8 cellular contexts compared by ENCODE assay signal in genomic region chr1:39960461-39960958, GRCh38. TPM values are rescaled to one million over a fixed set of nuclear protein-coding genes. Genes with fewer than 3 reads are reported as not detected.
DNase-seq lines count a peak whose midpoint lies in the region; ATAC-seq and TF ChIP-seq lines count a peak whose summit lies in the region.

No MANE protein-coding gene starts in this region.

- H3K4me3 Mint-ChIP-seq in activated naive CD8-positive, alpha-beta T cell treated with anti-CD3 and anti-CD28 coated beads for 36 hours = peak overlapping the region; percentile 38
- H3K4me3 Mint-ChIP-seq in neural progenitor cell (no peak overlapping the region), GM23338 (no peak overlapping the region)

- no peaks in the 10 kb centered on the region for H3K9me3 Mint-ChIP-seq in activated naive CD8-positive, alpha-beta T cell treated with anti-CD3 and anti-CD28 coated beads for 36 hours
- H3K9me3 Mint-ChIP-seq in neural progenitor cell = no peaks in the 10 kb centered on the region
- H3K9me3 Mint-ChIP-seq in GM23338 = no peaks in the 10 kb centered on the region

- no peak for TF ChIP-seq EP300 in SK-N-SH (IDR thresholded peaks at IDR 0.05; ENCODE audit: borderline replicate concordance in 1 of 2, low read depth in 1 of 2, low read length in 1 of 2)

- TF ChIP-seq RAD21 in SK-N-SH (IDR thresholded peaks at IDR 0.05; ENCODE audit: low read length) = no peak

- H3K27me3 ChIP-seq in SK-N-SH (ENCODE audit: insufficient read depth) (no peaks in the 10 kb centered on the region), neural progenitor cell (peaks cover 27% of the 10 kb centered on the region), GM23338 (ENCODE audit: insufficient read depth) (peaks cover 7% of the 10 kb centered on the region; the same call in 1 of the 2 replicates)

- H3K27ac ChIP-seq in SK-N-SH (ENCODE audit: low read depth in 2 of 2, low read length in 1 of 2) = no peak overlapping the region
- no peak overlapping the region for H3K27ac ChIP-seq in neural progenitor cell
- H3K27ac ChIP-seq in GM23338 (ENCODE audit: low read depth) = no peak overlapping the region

- no peak overlapping the region for H3K27ac Mint-ChIP-seq in activated naive CD8-positive, alpha-beta T cell treated with anti-CD3 and anti-CD28 coated beads for 36 hours
- H3K27ac Mint-ChIP-seq in neural progenitor cell = no peak overlapping the region
- H3K27ac Mint-ChIP-seq in GM23338 = no peak overlapping the region

- H2AFZ ChIP-seq in SK-N-SH (ENCODE audit: low read depth) = no peak overlapping the region
- H2AFZ ChIP-seq in neural progenitor cell (replicated peaks) = no peak overlapping the region
- no peak overlapping the region for H2AFZ ChIP-seq in GM23338

- peaks cover 6% of the 10 kb centered on the region; the same call in 1 of the 2 replicates for H3K79me2 ChIP-seq in SK-N-SH (ENCODE audit: insufficient read depth)
- no peaks in the 10 kb centered on the region for H3K79me2 ChIP-seq in neural progenitor cell (ENCODE audit: low read depth)
- peaks cover 19% of the 10 kb centered on the region for H3K79me2 ChIP-seq in GM23338 (replicated peaks; ENCODE audit: insufficient read depth)

- POLR2A ChIA-PET in SK-N-SH (lab: Yijun Ruan, JAX) = no interaction called here

- peaks cover 27% of the 10 kb centered on the region for H3K4me1 Mint-ChIP-seq in activated naive CD8-positive, alpha-beta T cell treated with anti-CD3 and anti-CD28 coated beads for 36 hours
- peaks cover 15% of the 10 kb centered on the region for H3K4me1 Mint-ChIP-seq in neural progenitor cell
- H3K4me1 Mint-ChIP-seq in GM23338 = peaks cover 13% of the 10 kb centered on the region

- ATAC-seq in SK-N-SH treated with all-trans-retinoic acid at 6 μM for 48 hours = no peak
- ATAC-seq in HG02759 (IDR thresholded peaks at IDR 0.05; ENCODE audit: unreplicated experiment) = peak; percentile 79
- no peak for ATAC-seq in GM23338

- no peaks in the 10 kb centered on the region for H3K27me3 Mint-ChIP-seq in activated naive CD8-positive, alpha-beta T cell treated with anti-CD3 and anti-CD28 coated beads for 36 hours
- peaks cover 10% of the 10 kb centered on the region for H3K27me3 Mint-ChIP-seq in neural progenitor cell (ENCODE audit: insufficient read depth, low read depth)
- H3K27me3 Mint-ChIP-seq in GM23338 (ENCODE audit: insufficient read depth, low read depth, poor library complexity) = peaks cover 22% of the 10 kb centered on the region

- H3K9me3 ChIP-seq in SK-N-SH (no peaks in the 10 kb centered on the region), neural progenitor cell (ENCODE audit: low read depth) (no peaks in the 10 kb centered on the region)

- 92% methylated on average over 5 of the region's 12 CpGs for WGBS in SK-N-SH (ENCODE audit: low lambda C conversion rate)

- H3K4me3 ChIP-seq in SK-N-SH (ENCODE audit: low read depth in 2 of 2, low read length in 1 of 2) (no peak overlapping the region), neural progenitor cell (no peak overlapping the region), GM23338 (no peak overlapping the region)

- H3K4me2 ChIP-seq in SK-N-SH (no peak overlapping the region), neural progenitor cell (no peak overlapping the region), GM23338 (no peak overlapping the region)

- DNase-seq in SK-N-SH (peak; percentile 55), NCI-H2171 (lab: John Stamatoyannopoulos, UW) (peak; percentile 94), myocyte (ENCODE audit: low read depth) (peak; percentile 33), neural progenitor cell (ENCODE audit: low spot score) (no peak), GM23338 (ENCODE audit: low spot score) (no peak)
- DNase-seq in activated naive CD8-positive, alpha-beta T cell treated with anti-CD3 and anti-CD28 coated beads for 36 hours = peak; percentile 49

- H3K9ac ChIP-seq in SK-N-SH (no peak overlapping the region), neural progenitor cell (no peak overlapping the region)

- H3F3A ChIP-seq in SK-N-SH (replicated peaks; ENCODE audit: insufficient read depth) (no peaks in the 10 kb centered on the region), neural progenitor cell (ENCODE audit: low read depth) (no peaks in the 10 kb centered on the region), GM23338 (replicated peaks; ENCODE audit: low read depth) (no peaks in the 10 kb centered on the region)

- peaks cover 57% of the 10 kb centered on the region for H3K36me3 Mint-ChIP-seq in activated naive CD8-positive, alpha-beta T cell treated with anti-CD3 and anti-CD28 coated beads for 36 hours
- H3K36me3 Mint-ChIP-seq in neural progenitor cell (peaks cover 23% of the 10 kb centered on the region), GM23338 (ENCODE audit: low read depth) (peaks cover 62% of the 10 kb centered on the region)

- CTCF ChIA-PET in SK-N-SH (lab: Yijun Ruan, JAX) = interaction anchor here (1.1 to 3.4 kb wide), 2 partner anchors 12 to 41 kb away, joined by 3 to 21 read pairs; no protein-coding TSS in a partner anchor

- TF ChIP-seq CTCF in SK-N-SH (IDR thresholded peaks at IDR 0.05) (no peak), neural progenitor cell (IDR thresholded peaks at IDR 0.05) (no peak), GM23338 (conservative IDR thresholded peaks at IDR 0.05; ENCODE audit: low read depth in 2 of 2) (no peak)

- H3K36me3 ChIP-seq in SK-N-SH (replicated peaks in 1 of 2; ENCODE audit: control insufficient read depth in 1 of 2, insufficient read depth in 2 of 2, low read length in 1 of 2) = no peaks in the 10 kb centered on the region
- H3K36me3 ChIP-seq in neural progenitor cell = no peaks in the 10 kb centered on the region
- H3K36me3 ChIP-seq in GM23338 (ENCODE audit: insufficient read depth) = peaks cover 24% of the 10 kb centered on the region; the same call in 1 of the 2 replicates

- H3K9me2 ChIP-seq in SK-N-SH (no peaks in the 10 kb centered on the region), GM23338 (ENCODE audit: insufficient read depth) (no peaks in the 10 kb centered on the region)

- H3K4me1 ChIP-seq in SK-N-SH (ENCODE audit: control insufficient read depth in 1 of 2, insufficient read depth in 2 of 2, low read depth in 1 of 2, low read length in 1 of 2) (peaks cover 0 to 12% of the 10 kb centered on the region in 2 experiments; a peak in 1 of 4 replicates), neural progenitor cell (peaks cover 1% of the 10 kb centered on the region), GM23338 (ENCODE audit: insufficient read depth) (peaks cover 9% of the 10 kb centered on the region)

- H4K20me1 ChIP-seq in SK-N-SH (ENCODE audit: insufficient read depth) (no peaks in the 10 kb centered on the region), neural progenitor cell (ENCODE audit: low read depth) (peaks cover 3% of the 10 kb centered on the region), GM23338 (replicated peaks; ENCODE audit: insufficient read depth) (peaks cover 4% of the 10 kb centered on the region)

TF ChIP-seq in SK-N-SH, 30 proteins besides CTCF, POLR2A, EP300 and RAD21 (continues in another document):
- TF ChIP-seq TAF1 (IDR thresholded peaks at IDR 0.05; ENCODE audit: borderline replicate concordance, low read depth, low read length) (no peak), RFX5 (IDR thresholded peaks at IDR 0.05; ENCODE audit: low read length) (no peak), FOXM1 (IDR thresholded peaks at IDR 0.05; ENCODE audit: low read depth) (no peak)

TF ChIP-seq in SK-N-SH treated with all-trans-retinoic acid at 6 μM for 48 hours, 23 proteins besides CTCF, POLR2A, EP300 and RAD21 (continues in another document):
- no peak for TF ChIP-seq ZNF8 (CRISPR knock-in tag; IDR thresholded peaks at IDR 0.05)

TF ChIP-seq in GM23338, 12 proteins besides CTCF, POLR2A, EP300 and RAD21:
- no peak for TF ChIP-seq NANOG (IDR thresholded peaks at IDR 0.05; ENCODE audit: borderline replicate concordance)

RNA-seq across cellular contexts. Expression of gene MFSD2A, which starts 5.6 kb away (rescaled TPM):
- polyA plus RNA-seq in SK-N-SH (2012; rRNA removed) (4.1 and 6.3 TPM in 2 replicates), GM23338 (2016; fragmentation: Nextera tagmentation; extraction: Ambion mirVana) (16.1 and 17.9 TPM in 2 replicates)
- 3.8 and 5.1 TPM in 2 replicates for polyA plus RNA-seq in SK-N-SH (2012; cell fraction: cytosol; rRNA removed)
- polyA plus RNA-seq in SK-N-SH (2012; cell fraction: nucleus; rRNA removed) = 13.6 and 17.5 TPM in 2 replicates
- 10 to 100 TPM; 20.2 to 22.3 TPM for total RNA-seq in activated naive CD8-positive, alpha-beta T cell treated with anti-CD3 and anti-CD28 coated beads for 36 hours
- total RNA-seq in myocyte (15.9 and 16.4 TPM in 2 replicates), neural progenitor cell (ENCODE audit: low replicate concordance) (0.90 and 1.4 TPM in 2 replicates)
- 9.6 TPM for polyA plus RNA-seq in myocyte (2012)
- 22.1 and 23.9 TPM in 2 replicates for total RNA-seq in GM23338 (2014; rRNA removed; shearing (Covaris generic))

RNA-seq across cellular contexts. Expression of gene MYCL, which starts 58.8 kb away (rescaled TPM):
- polyA plus RNA-seq in SK-N-SH (2012; rRNA removed) (0.48 and 0.57 TPM in 2 replicates), GM23338 (2016; fragmentation: Nextera tagmentation; extraction: Ambion mirVana) (8.2 and 9.1 TPM in 2 replicates)
- polyA plus RNA-seq in SK-N-SH (2012; cell fraction: cytosol; rRNA removed) = 0.42 and 0.46 TPM in 2 replicates
- 0.45 and 0.67 TPM in 2 replicates for polyA plus RNA-seq in SK-N-SH (2012; cell fraction: nucleus; rRNA removed)
- under 1 TPM; 0.08 to 0.20 TPM for total RNA-seq in activated naive CD8-positive, alpha-beta T cell treated with anti-CD3 and anti-CD28 coated beads for 36 hours
- total RNA-seq in myocyte (77.9 and 143 TPM in 2 replicates), neural progenitor cell (ENCODE audit: low replicate concordance) (21.8 and 39.8 TPM in 2 replicates)
- polyA plus RNA-seq in myocyte (2012) = 11.2 TPM
- total RNA-seq in GM23338 (2014; rRNA removed; shearing (Covaris generic)) = 38.8 and 41.1 TPM in 2 replicates

Comparison
In these comparisons a context has a peak if more than half of its experiments do, and no peak if none do; other contexts are left out.
1. DNase-seq: peak in SK-N-SH (single experiment), NCI-H2171 (single experiment), activated naive CD8-positive, alpha-beta T cell treated with anti-CD3 and anti-CD28 coated beads for 36 hours (single experiment) and myocyte (single experiment); none in neural progenitor cell (single experiment) and GM23338 (single experiment).
2. RNA of gene MYCL, which starts 58.8 kb away (total RNA-seq): 77.9 to 143 TPM in myocyte, 38.8 to 41.1 TPM in GM23338 and 21.8 to 39.8 TPM in neural progenitor cell; 0.08 to 0.20 TPM in activated naive CD8-positive, alpha-beta T cell treated with anti-CD3 and anti-CD28 coated beads for 36 hours; every median in the first group is over 10 times any median in the second.